Comparison of ENCODE assay signal across 8 cellular contexts in genomic region chr19:45370410-45371204, GRCh38. TPM values are rescaled to one million over a fixed set of nuclear protein-coding genes. Genes with fewer than 3 reads are reported as not detected.
A peak's percentile ranks its signal among the peaks of the same experiment; 100 is the strongest.
DNase-seq lines count a peak whose midpoint lies in the region; ATAC-seq and TF ChIP-seq lines count a peak whose summit lies in the region.

Gene ERCC2 (minus strand): TSS chr19:45370573. CDS start chr19:45370540, 33 bp downstream.

- intact Hi-C loops in colonic mucosa (cut with DNase I): no loop called here

- peak; percentile 93 for ATAC-seq in HG03442 (IDR thresholded peaks at IDR 0.05; ENCODE audit: unreplicated experiment)

- H3K27me3 ChIP-seq in colonic mucosa: no peaks in the 10 kb centered on the region

- peak within 1 kb of the TSS; percentile 71 for H3K27ac ChIP-seq in colonic mucosa

- H3K4me3 ChIP-seq in colonic mucosa: peak within 1 kb of the TSS; percentile 85

- H3K9ac ChIP-seq in colonic mucosa (ENCODE audit: low read depth in 2 of 2, low read length in 2 of 2): peak within 1 kb of the TSS; percentile 44 to 73

- H3K9me3 ChIP-seq in colonic mucosa: no peaks in the 10 kb centered on the region

- no peaks in the 10 kb centered on the region for H3K4me1 ChIP-seq in colonic mucosa

- H3K36me3 ChIP-seq in colonic mucosa: no peaks in the 10 kb centered on the region

- DNase-seq in Ammon's horn (ENCODE audit: low spot score) (peak; percentile 98), GM19238 (ENCODE audit: insufficient read length, low spot score) (peak; percentile 100), NCI-H524 treated with DMSO at 0.1 percent for 48 hours (lab: John Stamatoyannopoulos, UW) (peak; percentile 71), colonic mucosa (peak; percentile 100), kidney tubule cell (ENCODE audit: low spot score) (peak; percentile 99)
- DNase-seq in activated CD4-positive, alpha-beta T cell treated with anti-CD3 and anti-CD28 coated beads for 4 hours: peak; percentile 99 to 100
- DNase-seq in stimulated activated CD4-positive, alpha-beta T cell treated with anti-CD3 and anti-CD28 coated beads, Interleukin-1b, Interleukin-23, amount 100 ng/mL, for 24 hours (ENCODE audit: low read depth in 4 of 4, low spot score in 1 of 4): peak; percentile 99 to 100 (median 100)

- no peak for TF ChIP-seq CTCF in colonic mucosa (IDR thresholded peaks at IDR 0.05)

RNA-seq across cellular contexts. Expression of gene ERCC2, which starts in this region (rescaled TPM):
- 10 to 100 TPM; 12.7 to 17.4 TPM for total RNA-seq in colonic mucosa

Comparison
In these comparisons a context has a peak if more than half of its experiments do, and no peak if none do; other contexts are left out.
1. Peak in every context shown above with its lines: DNase-seq, ATAC-seq, H3K4me3 ChIP-seq and H3K27ac ChIP-seq.